Comparison of ENCODE assay signal across 1 cellular context in genomic region chr2:60992985-60993392, GRCh38.
TF ChIP-seq lines count a peak whose summit lies in the region.

No MANE protein-coding gene starts in this region.

TF ChIP-seq in HepG2, 621 proteins besides CTCF, POLR2A, EP300 and RAD21:
- TF ChIP-seq ZMYM2 (CRISPR knock-in tag; IDR thresholded peaks at IDR 0.05) (no peak), ZNF510 (CRISPR knock-in tag; IDR thresholded peaks at IDR 0.05; ENCODE audit: low read depth) (no peak), NPAS2 (CRISPR knock-in tag; IDR thresholded peaks at IDR 0.05; ENCODE audit: borderline replicate concordance) (no peak), BRD4 (CRISPR knock-in tag; IDR thresholded peaks at IDR 0.05) (no peak), MAX (IDR thresholded peaks at IDR 0.05) (no peak), TRIM24 (CRISPR knock-in tag; IDR thresholded peaks at IDR 0.05) (no peak), SMC3 (IDR thresholded peaks at IDR 0.05; ENCODE audit: low read length) (no peak), ZNF253 (CRISPR knock-in tag; IDR thresholded peaks at IDR 0.05; ENCODE audit: borderline replicate concordance) (no peak), HMGXB4 (CRISPR knock-in tag; IDR thresholded peaks at IDR 0.05; ENCODE audit: borderline replicate concordance in 1 of 2, low read depth in 1 of 2) (no peak), ZNF143 (CRISPR knock-in tag; IDR thresholded peaks at IDR 0.05) (no peak), ZNF274 (CRISPR knock-in tag; IDR thresholded peaks at IDR 0.05) (no peak)
